Comparison of ENCODE assay signal across 13 cellular contexts in the genomic region with DNA sequence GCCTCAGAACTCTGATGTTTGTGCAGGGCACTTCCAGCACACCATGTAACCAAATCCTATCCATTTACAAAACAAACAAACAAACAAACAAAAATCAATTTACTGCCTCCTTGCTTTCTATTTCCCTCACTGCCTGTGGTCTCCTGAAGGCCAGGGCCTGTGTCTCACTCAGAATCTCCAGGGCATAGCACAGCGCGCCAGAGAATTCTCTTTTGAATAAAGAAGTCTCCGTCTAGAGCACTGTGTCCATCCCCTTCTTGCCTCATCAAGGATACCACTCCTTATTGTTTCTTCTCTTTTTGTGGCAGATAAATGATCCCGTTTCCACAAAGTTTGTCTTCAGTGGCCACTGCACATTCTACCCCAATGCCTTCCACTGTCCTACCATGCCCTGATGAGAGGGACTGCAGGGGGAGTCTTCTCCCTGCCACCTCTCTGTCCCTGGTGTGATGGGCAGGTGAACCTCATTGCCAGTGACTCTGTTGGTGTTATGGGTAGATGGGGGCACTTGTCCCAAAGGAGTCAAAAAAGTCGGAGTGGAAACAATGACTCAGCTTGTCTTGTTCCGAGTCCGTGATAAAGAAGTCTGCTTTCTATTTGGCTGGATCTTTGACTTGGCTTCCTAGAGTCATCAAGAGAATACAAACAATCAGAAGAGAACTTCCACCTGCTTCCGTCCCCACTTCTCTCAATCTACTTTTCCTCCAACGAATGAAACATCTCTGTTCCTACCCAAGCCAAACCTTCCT. TPM values are rescaled to one million over a fixed set of nuclear protein-coding genes. Genes with fewer than 3 reads are reported as not detected.
DNase-seq lines count a peak whose midpoint lies in the region; ATAC-seq and TF ChIP-seq lines count a peak whose summit lies in the region.
"Had no signal": no experiment of that assay in that cellular context is flagged by ENCODE, and none has a peak within 500 bp of the region (broad histone marks: within the 10 kb centered on the region; RNA-seq: fewer than 3 reads in every experiment).

No MANE protein-coding gene starts in this region.

- ATAC-seq in Right ventricle myocardium superior (ENCODE audit: poor library complexity) (peak; percentile 69), HG03521 (IDR thresholded peaks at IDR 0.05; ENCODE audit: unreplicated experiment) (no peak), GM18519 (IDR thresholded peaks at IDR 0.05; ENCODE audit: low FRiP score, unreplicated experiment) (no peak)
- peak; percentile 9 for ATAC-seq in activated naive CD8-positive, alpha-beta T cell treated with anti-CD3 and anti-CD28 coated beads, Interleukin-2, amount 10 ng/mL, durations not matched to agents 7 days and 5 days (ENCODE audit: low read depth)

- H3K4ac ChIP-seq in mesenchymal stem cell (ENCODE audit: low read depth in 1 of 2, low read length in 2 of 2): no peak overlapping the region

- H2BK15ac ChIP-seq in mesenchymal stem cell (ENCODE audit: low read depth, poor library complexity, severe bottlenecking): no peak overlapping the region

- H2AFZ ChIP-seq in mesenchymal stem cell (ENCODE audit: low read depth, low read length): no peak overlapping the region

- H3K14ac ChIP-seq in mesenchymal stem cell (ENCODE audit: low read length in 2 of 2): peak overlapping the region in 1 of 2 experiments; percentile 26

- H4K91ac ChIP-seq in mesenchymal stem cell (ENCODE audit: low read length): no peak overlapping the region

- DNase-seq in Right ventricle myocardium superior (no peak), right atrium auricular region (ENCODE audit: low spot score) (no peak), mesenchymal stem cell (peak; percentile 55), endodermal cell (no peak), NCI-H1694 (lab: John Stamatoyannopoulos, UW) (no peak)
- DNase-seq in activated naive CD8-positive, alpha-beta T cell treated with anti-CD3 and anti-CD28 coated beads, Interleukin-2, amount 10 ng/mL, durations not matched to agents 7 days and 5 days: no peak

- no peak overlapping the region for H3K27ac ChIP-seq in right atrium auricular region
- H3K27ac ChIP-seq in mesenchymal stem cell (ENCODE audit: low read length, poor library complexity, severe bottlenecking): no peak overlapping the region
- H3K27ac ChIP-seq in endodermal cell (ENCODE audit: low read depth, low read length): no peak overlapping the region
- H3K27ac ChIP-seq: SJSA1 had no signal

- H3K79me1 ChIP-seq in mesenchymal stem cell (replicated peaks; ENCODE audit: low read length, poor library complexity, severe bottlenecking): no peaks in the 10 kb centered on the region

- H3K4me1 ChIP-seq in right atrium auricular region: peaks cover 0 to 8% of the 10 kb centered on the region in 2 donors
- H3K4me1 ChIP-seq in mesenchymal stem cell (ENCODE audit: control insufficient read depth, insufficient read depth, low read depth, low read length): no peaks in the 10 kb centered on the region
- no peaks in the 10 kb centered on the region for H3K4me1 ChIP-seq in endodermal cell (ENCODE audit: control insufficient read depth, insufficient read depth, low read length)
- H3K4me1 ChIP-seq: SJSA1 had no signal

- no peak overlapping the region for H2AK5ac ChIP-seq in mesenchymal stem cell (ENCODE audit: low read length, severe bottlenecking)

- H3K36me3 ChIP-seq in right atrium auricular region: no peaks in the 10 kb centered on the region
- no peaks in the 10 kb centered on the region for H3K36me3 ChIP-seq in mesenchymal stem cell (ENCODE audit: control insufficient read depth in 1 of 2, insufficient read depth in 2 of 2, low read depth in 1 of 2, low read length in 2 of 2)
- H3K36me3 ChIP-seq in endodermal cell (ENCODE audit: control insufficient read depth, insufficient read depth, low read length): no peaks in the 10 kb centered on the region
- H3K36me3 ChIP-seq: SJSA1 had no signal

- no peak overlapping the region for H3K4me2 ChIP-seq in mesenchymal stem cell (ENCODE audit: low read length, poor library complexity, severe bottlenecking)
- H3K4me2 ChIP-seq: smooth muscle cell had no signal

- no peak overlapping the region for H3K9ac ChIP-seq in mesenchymal stem cell (ENCODE audit: low read length)
- no peak overlapping the region for H3K9ac ChIP-seq in endodermal cell (ENCODE audit: extremely low read depth, low read length, poor library complexity, severe bottlenecking)

- POLR2A ChIA-PET in activated naive CD8-positive, alpha-beta T cell treated with anti-CD3 and anti-CD28 coated beads, Interleukin-2, amount 10 ng/mL, durations not matched to agents 7 days and 5 days (lab: Charles Lee): interaction anchor here (0.6 to 2.1 kb wide), 10 partner anchors 10 to 70 kb away, joined by 3 to 9 read pairs (median 4); no protein-coding TSS in a partner anchor

- no peaks in the 10 kb centered on the region for H3K9me3 ChIP-seq in right atrium auricular region
- H3K9me3 ChIP-seq in mesenchymal stem cell (ENCODE audit: control insufficient read depth, low read length): no peaks in the 10 kb centered on the region
- no peaks in the 10 kb centered on the region for H3K9me3 ChIP-seq in endodermal cell (ENCODE audit: control insufficient read depth, low read length)
- H3K9me3 ChIP-seq: SJSA1 had no signal

- intact Hi-C loops in Right ventricle myocardium superior (cut with DNase I): no loop called here

- peak overlapping the region in 1 of 2 experiments; percentile 2 for H2BK12ac ChIP-seq in mesenchymal stem cell (ENCODE audit: low read length in 2 of 2)

- TF ChIP-seq CTCF in right atrium auricular region (IDR thresholded peaks at IDR 0.05) (no peak), endodermal cell (conservative IDR thresholded peaks at IDR 0.05) (no peak)

- peaks cover 22% of the 10 kb centered on the region for H3K36me3 Mint-ChIP-seq in activated naive CD8-positive, alpha-beta T cell treated with anti-CD3 and anti-CD28 coated beads, Interleukin-2, amount 10 ng/mL, durations not matched to agents 7 days and 5 days
- H3K36me3 Mint-ChIP-seq in endodermal cell (ENCODE audit: low read depth): no peaks in the 10 kb centered on the region

- H2BK5ac ChIP-seq in mesenchymal stem cell (ENCODE audit: low read depth, low read length, poor library complexity, severe bottlenecking): no peak overlapping the region

- H3K23ac ChIP-seq in mesenchymal stem cell (ENCODE audit: low read length in 2 of 2): no peak overlapping the region

- 89% methylated on average over 8 of the region's 9 CpGs for WGBS in mesenchymal stem cell
- WGBS in endodermal cell (ENCODE audit: insufficient coverage in 1 of 2, insufficient read length in 1 of 2), 2 experiments: 92 to 95% methylated on average over 8 to 9 of the region's 9 CpGs

- peaks cover 78% of the 10 kb centered on the region for H3K4me1 Mint-ChIP-seq in activated naive CD8-positive, alpha-beta T cell treated with anti-CD3 and anti-CD28 coated beads, Interleukin-2, amount 10 ng/mL, durations not matched to agents 7 days and 5 days
- no peaks in the 10 kb centered on the region for H3K4me1 Mint-ChIP-seq in endodermal cell

- H4K8ac ChIP-seq in mesenchymal stem cell (ENCODE audit: low read length): peak overlapping the region; percentile 32

- H3K18ac ChIP-seq in mesenchymal stem cell (ENCODE audit: low read depth in 1 of 2, low read length in 2 of 2): no peak overlapping the region

- H3K4me3 Mint-ChIP-seq in activated naive CD8-positive, alpha-beta T cell treated with anti-CD3 and anti-CD28 coated beads, Interleukin-2, amount 10 ng/mL, durations not matched to agents 7 days and 5 days: peak overlapping the region; percentile 57
- H3K4me3 Mint-ChIP-seq in endodermal cell: no peak overlapping the region

- no peak overlapping the region for H2BK120ac ChIP-seq in mesenchymal stem cell (ENCODE audit: low read depth, low read length)

- no peaks in the 10 kb centered on the region for H3K27me3 Mint-ChIP-seq in activated naive CD8-positive, alpha-beta T cell treated with anti-CD3 and anti-CD28 coated beads, Interleukin-2, amount 10 ng/mL, durations not matched to agents 7 days and 5 days
- H3K27me3 Mint-ChIP-seq in endodermal cell (ENCODE audit: insufficient read depth): no peaks in the 10 kb centered on the region

- H3K9me3 Mint-ChIP-seq in activated naive CD8-positive, alpha-beta T cell treated with anti-CD3 and anti-CD28 coated beads, Interleukin-2, amount 10 ng/mL, durations not matched to agents 7 days and 5 days: peaks cover 1% of the 10 kb centered on the region
- H3K9me3 Mint-ChIP-seq in endodermal cell: no peaks in the 10 kb centered on the region

- H3K27me3 ChIP-seq in right atrium auricular region (no peaks in the 10 kb centered on the region), mesenchymal stem cell (ENCODE audit: control insufficient read depth in 1 of 2, insufficient read depth in 1 of 2, low read length in 2 of 2) (no peaks in the 10 kb centered on the region), endodermal cell (ENCODE audit: control insufficient read depth, insufficient read depth, low read length, poor library complexity, severe bottlenecking) (no peaks in the 10 kb centered on the region)
- H3K27me3 ChIP-seq: SJSA1 had no signal

- no peak overlapping the region for H3K4me3 ChIP-seq in right atrium auricular region
- no peak overlapping the region for H3K4me3 ChIP-seq in mesenchymal stem cell (ENCODE audit: insufficient read depth in 1 of 2, low read depth in 1 of 2, low read length in 2 of 2)
- no peak overlapping the region for H3K4me3 ChIP-seq in endodermal cell (ENCODE audit: low read length)
- H3K4me3 ChIP-seq: SJSA1, smooth muscle cell had no signal

- peak overlapping the region; percentile 88 for H3K27ac Mint-ChIP-seq in activated naive CD8-positive, alpha-beta T cell treated with anti-CD3 and anti-CD28 coated beads, Interleukin-2, amount 10 ng/mL, durations not matched to agents 7 days and 5 days
- H3K27ac Mint-ChIP-seq in endodermal cell: no peak overlapping the region

RNA-seq across cellular contexts. Expression of gene XCL2, which starts 30.0 kb away (rescaled TPM):
- total RNA-seq in Right ventricle myocardium superior (not detected), right atrium auricular region (not detected), endodermal cell (not detected)
- 10 to 100 TPM; 15.4 to 19.3 TPM for total RNA-seq in activated naive CD8-positive, alpha-beta T cell treated with anti-CD3 and anti-CD28 coated beads, Interleukin-2, amount 10 ng/mL, durations not matched to agents 7 days and 5 days
- polyA plus RNA-seq in mesenchymal stem cell (2013, experiment 1 of 2): not detected
- not detected for polyA plus RNA-seq in mesenchymal stem cell (2013, experiment 2 of 2)
- polyA plus RNA-seq in endodermal cell (2013, experiment 1 of 2): 1.4 TPM
- polyA plus RNA-seq in endodermal cell (2013, experiment 2 of 2): not detected
- total RNA-seq: astrocyte, dermis microvascular lymphatic vessel endothelial cell, fibroblast of villous mesenchyme, SJSA1, smooth muscle cell had no signal
- polyA plus RNA-seq: smooth muscle cell had no signal

Comparison
In these comparisons a context has a peak if more than half of its experiments do, and no peak if none do; other contexts are left out.
1. ATAC-seq: peak in Right ventricle myocardium superior (single experiment) and activated naive CD8-positive, alpha-beta T cell treated with anti-CD3 and anti-CD28 coated beads, Interleukin-2, amount 10 ng/mL, durations not matched to agents 7 days and 5 days (single experiment); none in HG03521 (single experiment) and GM18519 (single experiment).
2. RNA of gene XCL2, which starts 30.0 kb away (total RNA-seq): 15.4 to 19.3 TPM in activated naive CD8-positive, alpha-beta T cell treated with anti-CD3 and anti-CD28 coated beads, Interleukin-2, amount 10 ng/mL, durations not matched to agents 7 days and 5 days; not detected in right atrium auricular region, not detected in Right ventricle myocardium superior (single experiment) and not detected in endodermal cell; every median in the first group is over 10 times any median in the second.